1 cellular context compared by ENCODE assay signal in genomic region chr5:135024956-135025729, GRCh38.
TF ChIP-seq lines count a peak whose summit lies in the region.

No MANE protein-coding gene starts in this region.

TF ChIP-seq in GM12878, 131 proteins besides CTCF, POLR2A, EP300 and RAD21:
- TF ChIP-seq PKNOX1 (IDR thresholded peaks at IDR 0.05): peak; percentile 60
- no peak for TF ChIP-seq E2F8 (IDR thresholded peaks at IDR 0.05; ENCODE audit: low read depth, partially characterized antibody)
TF ChIP-seq in GM12878: peak in this region for 1.
